ENCODE assay signal across 16 cellular contexts in genomic region chr16:63311313-63311712, GRCh38.
DNase-seq lines count a peak whose midpoint lies in the region; ATAC-seq and TF ChIP-seq lines count a peak whose summit lies in the region.
"Had no signal": no experiment of that assay in that cellular context is flagged by ENCODE, and none has a peak within 500 bp of the region (broad histone marks: within the 10 kb centered on the region; RNA-seq: fewer than 3 reads in every experiment).

No MANE protein-coding gene starts in this region.

- no peaks in the 10 kb centered on the region for H3K27me3 Mint-ChIP-seq in neural progenitor cell (ENCODE audit: insufficient read depth, low read depth)
- H3K27me3 Mint-ChIP-seq: CD4-positive, alpha-beta memory T cell had no signal

- H3K27ac ChIP-seq in right atrium auricular region (no peak overlapping the region), neural progenitor cell (no peak overlapping the region), hepatocyte (no peak overlapping the region)
- H3K27ac ChIP-seq: 22Rv1, BLaER1, GM23248 had no signal

- no peak overlapping the region for H3K4me3 ChIP-seq in right atrium auricular region
- H3K4me3 ChIP-seq in neural progenitor cell = no peak overlapping the region
- no peak overlapping the region for H3K4me3 ChIP-seq in hepatocyte
- H3K4me3 ChIP-seq: BLaER1, GM23248, HAP-1 had no signal

- H3K79me2 ChIP-seq in neural progenitor cell (ENCODE audit: low read depth) = no peaks in the 10 kb centered on the region
- H3K79me2 ChIP-seq in hepatocyte = no peaks in the 10 kb centered on the region

- H3K27me3 ChIP-seq in right atrium auricular region = no peaks in the 10 kb centered on the region
- no peaks in the 10 kb centered on the region for H3K27me3 ChIP-seq in neural progenitor cell
- H3K27me3 ChIP-seq in hepatocyte = no peaks in the 10 kb centered on the region
- H3K27me3 ChIP-seq: BLaER1 had no signal

- TF ChIP-seq CTCF in right atrium auricular region (IDR thresholded peaks at IDR 0.05) (no peak), neural progenitor cell (IDR thresholded peaks at IDR 0.05) (no peak), hepatocyte (IDR thresholded peaks at IDR 0.05; ENCODE audit: poor library complexity) (no peak)

- peak; percentile 21 for ATAC-seq in left ventricle myocardium superior

- intact Hi-C loops in left ventricle myocardium superior (cut with micrococcal nuclease) = no loop called here

- H3K9me3 ChIP-seq in right atrium auricular region (no peaks in the 10 kb centered on the region), neural progenitor cell (ENCODE audit: low read depth) (no peaks in the 10 kb centered on the region), hepatocyte (ENCODE audit: low read depth) (no peaks in the 10 kb centered on the region)
- H3K9me3 ChIP-seq: BLaER1, HAP-1 had no signal

- H3K4me3 Mint-ChIP-seq in neural progenitor cell = no peak overlapping the region
- H3K4me3 Mint-ChIP-seq: CD14-positive monocyte; CD4-positive, alpha-beta memory T cell had no signal

- no peaks in the 10 kb centered on the region for H3K9me2 ChIP-seq in hepatocyte (replicated peaks; ENCODE audit: insufficient read depth)

- no peaks in the 10 kb centered on the region for H3K36me3 Mint-ChIP-seq in neural progenitor cell
- H3K36me3 Mint-ChIP-seq: CD14-positive monocyte; CD4-positive, alpha-beta memory T cell had no signal

- WGBS in hepatocyte (ENCODE audit: low lambda C conversion rate, missing lambda C conversion rate) = 59% methylated on average over 3 of the region's 3 CpGs

- no peaks in the 10 kb centered on the region for H3K4me1 Mint-ChIP-seq in neural progenitor cell
- H3K4me1 Mint-ChIP-seq: CD4-positive, alpha-beta memory T cell had no signal

- H4K20me1 ChIP-seq in neural progenitor cell (ENCODE audit: low read depth) (no peaks in the 10 kb centered on the region), hepatocyte (ENCODE audit: insufficient read depth, poor library complexity, severe bottlenecking) (no peaks in the 10 kb centered on the region)
- H4K20me1 ChIP-seq: BLaER1 had no signal

- H2AFZ ChIP-seq in neural progenitor cell (replicated peaks) = peak overlapping the region; percentile 10
- no peak overlapping the region for H2AFZ ChIP-seq in hepatocyte
- H2AFZ ChIP-seq: GM23248 had no signal

- DNase-seq in SKM-1 treated with dmso at 0.1 percent for 144 hours (lab: John Stamatoyannopoulos, UW; ENCODE audit: unreplicated experiment) (peak; percentile 42), SKM-1 (lab: John Stamatoyannopoulos, UW; ENCODE audit: unreplicated experiment) (no peak), left ventricle myocardium superior (no peak), right atrium auricular region (ENCODE audit: low spot score) (no peak), neural progenitor cell (ENCODE audit: low spot score) (no peak), NCI-H2196 (lab: John Stamatoyannopoulos, UW; ENCODE audit: unreplicated experiment) (no peak), hepatocyte (ENCODE audit: low spot score) (no peak)
- DNase-seq: CD4-positive, alpha-beta memory T cell; DMS153; DMS79; GDM1; GM23248 had no signal

- H3K4me1 ChIP-seq in right atrium auricular region (no peaks in the 10 kb centered on the region), neural progenitor cell (no peaks in the 10 kb centered on the region), hepatocyte (ENCODE audit: insufficient read depth) (peaks cover 4% of the 10 kb centered on the region)
- H3K4me1 ChIP-seq: BLaER1, HAP-1 had no signal

- H3K27ac Mint-ChIP-seq in neural progenitor cell = no peak overlapping the region
- H3K27ac Mint-ChIP-seq: CD14-positive monocyte; CD4-positive, alpha-beta memory T cell had no signal

- H3F3A ChIP-seq in neural progenitor cell (ENCODE audit: low read depth) = no peaks in the 10 kb centered on the region

- no peak overlapping the region for H3K9ac ChIP-seq in neural progenitor cell
- H3K9ac ChIP-seq: BLaER1, GM23248 had no signal

- no peaks in the 10 kb centered on the region for H3K9me3 Mint-ChIP-seq in neural progenitor cell

- H3K4me2 ChIP-seq in neural progenitor cell = no peak overlapping the region
- H3K4me2 ChIP-seq in hepatocyte = no peak overlapping the region
- H3K4me2 ChIP-seq: BLaER1 had no signal

- H3K36me3 ChIP-seq in right atrium auricular region (no peaks in the 10 kb centered on the region), neural progenitor cell (no peaks in the 10 kb centered on the region), hepatocyte (replicated peaks; ENCODE audit: insufficient read depth, low read depth) (no peaks in the 10 kb centered on the region)
- H3K36me3 ChIP-seq: BLaER1, HAP-1 had no signal
